Comparison of ENCODE assay signal across 19 cellular contexts in the genomic region with DNA sequence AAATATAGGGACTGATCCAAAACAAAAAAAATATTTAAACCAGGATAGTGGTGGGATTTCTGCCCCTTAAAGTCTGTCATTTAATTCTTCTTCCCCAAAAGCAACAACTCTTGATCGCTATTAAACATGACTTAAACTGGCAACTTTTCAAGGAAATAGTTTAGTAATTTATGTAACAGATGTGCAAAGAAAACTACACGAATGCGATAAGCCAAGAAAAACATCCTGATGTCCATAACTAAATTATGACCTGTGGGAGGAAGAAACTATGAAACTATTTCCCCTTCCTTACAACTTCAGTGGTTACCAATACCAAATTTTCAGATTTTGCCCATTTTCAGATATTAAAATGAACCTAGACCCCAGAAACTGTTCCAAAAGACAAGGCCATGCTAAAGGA. TPM values are rescaled to one million over a fixed set of nuclear protein-coding genes. Genes with fewer than 3 reads are reported as not detected.
DNase-seq lines count a peak whose midpoint lies in the region; ATAC-seq and TF ChIP-seq lines count a peak whose summit lies in the region.
"Had no signal": no experiment of that assay in that cellular context is flagged by ENCODE, and none has a peak within 500 bp of the region (broad histone marks: within the 10 kb centered on the region; RNA-seq: fewer than 3 reads in every experiment).

No MANE protein-coding gene starts in this region.

- DNase-seq in fibroblast of gingiva (ENCODE audit: low read depth) (peak; percentile 15), osteocyte (ENCODE audit: extremely low spot score, unreplicated experiment) (no peak), upper lobe of left lung (no peak)
- no peak for DNase-seq in stimulated activated CD4-positive, alpha-beta T cell treated with anti-CD3 and anti-CD28 coated beads, Interleukin-15, amount 100 ng/mL, for 24 hours
- DNase-seq: activated CD4-positive, alpha-beta T cell treated with anti-CD3 and anti-CD28 coated beads, Interleukin-2, amount 50 U/mL, for 1 hour; anterior cingulate cortex; C1 segment of cervical spinal cord; effector memory CD4-positive, alpha-beta T cell; lower lobe of right lung; NCI-H1436; NCI-H510A; T-helper 17 cell had no signal

- no peaks in the 10 kb centered on the region for H3K9me2 ChIP-seq in OCI-LY1 (ENCODE audit: low read depth, low read length)

- WGBS in upper lobe of left lung, 2 donors: 12 to 18% methylated on average over 3 of the region's 3 CpGs

- no peak overlapping the region for H3K4me3 Mint-ChIP-seq in osteocyte (ENCODE audit: unreplicated experiment)
- H3K4me3 Mint-ChIP-seq: activated T-helper 17 cell treated with anti-CD3 and anti-CD28 coated beads, Interleukin-2, amount 50 U/mL, for 72 hours; T-helper 17 cell had no signal

- H3K27me3 ChIP-seq in BLaER1: no peaks in the 10 kb centered on the region
- H3K27me3 ChIP-seq in OCI-LY1 (ENCODE audit: insufficient read depth, low read length): no peaks in the 10 kb centered on the region
- no peaks in the 10 kb centered on the region for H3K27me3 ChIP-seq in upper lobe of left lung
- H3K27me3 ChIP-seq: hepatocyte had no signal

- TF ChIP-seq POLR2A in upper lobe of left lung (IDR thresholded peaks at IDR 0.05): no peak

- no peak for TF ChIP-seq CTCF in OCI-LY1 (IDR thresholded peaks at IDR 0.05; ENCODE audit: low read length)
- no peak for TF ChIP-seq CTCF in osteocyte (IDR thresholded peaks at IDR 0.05)
- no peak for TF ChIP-seq CTCF in upper lobe of left lung (IDR thresholded peaks at IDR 0.05)

- peaks cover 68% of the 10 kb centered on the region for H3K79me2 ChIP-seq in OCI-LY1 (ENCODE audit: insufficient read depth, low read length)

- no peak overlapping the region for H3K9ac ChIP-seq in BLaER1
- H3K9ac ChIP-seq in OCI-LY1 (ENCODE audit: low read length): no peak overlapping the region

- H3K27ac ChIP-seq in BLaER1: no peak overlapping the region
- peak overlapping the region; percentile 96 for H3K27ac ChIP-seq in OCI-LY1 (ENCODE audit: low read depth, low read length, poor library complexity, severe bottlenecking)
- no peak overlapping the region for H3K27ac ChIP-seq in upper lobe of left lung
- H3K27ac ChIP-seq: hepatocyte, lower lobe of right lung had no signal

- H3K27ac Mint-ChIP-seq in osteocyte (ENCODE audit: unreplicated experiment): peak overlapping the region; percentile 58
- H3K27ac Mint-ChIP-seq: T-helper 17 cell had no signal

- H3F3A ChIP-seq in OCI-LY1 (ENCODE audit: insufficient read depth, low read length): peaks cover 15% of the 10 kb centered on the region

- H3K4me2 ChIP-seq in BLaER1 (peak overlapping the region; percentile 39; the same call in 1 of the 2 replicates), OCI-LY1 (ENCODE audit: low read length) (no peak overlapping the region)
- H3K4me2 ChIP-seq: hepatocyte had no signal

- ATAC-seq in GM21576 (IDR thresholded peaks at IDR 0.05; ENCODE audit: unreplicated experiment): no peak
- ATAC-seq in HG02798 (IDR thresholded peaks at IDR 0.05; ENCODE audit: poor library complexity, unreplicated experiment): no peak
- ATAC-seq in upper lobe of left lung (ENCODE audit: low FRiP score in 2 of 2): no peak
- ATAC-seq: activated T-helper 17 cell treated with anti-CD3 and anti-CD28 coated beads, Interleukin-2, amount 50 U/mL, for 72 hours; T-helper 17 cell had no signal

- no peaks in the 10 kb centered on the region for H3K9me3 Mint-ChIP-seq in osteocyte (ENCODE audit: unreplicated experiment)
- H3K9me3 Mint-ChIP-seq: activated T-helper 17 cell treated with anti-CD3 and anti-CD28 coated beads, Interleukin-2, amount 50 U/mL, for 72 hours had no signal

- H3K9me3 ChIP-seq in BLaER1 (peaks cover 5% of the 10 kb centered on the region; the same call in 1 of the 2 replicates), OCI-LY1 (ENCODE audit: low read length) (no peaks in the 10 kb centered on the region), upper lobe of left lung (no peaks in the 10 kb centered on the region)
- H3K9me3 ChIP-seq: lower lobe of right lung had no signal

- H3K4me1 ChIP-seq in BLaER1 (peaks cover 59% of the 10 kb centered on the region), OCI-LY1 (ENCODE audit: insufficient read depth, low read length, severe bottlenecking) (peaks cover 75% of the 10 kb centered on the region), upper lobe of left lung (peaks cover 14 to 33% (median 17%) of the 10 kb centered on the region in 4 donors)

- H2AFZ ChIP-seq in OCI-LY1 (ENCODE audit: low read length): no peak overlapping the region
- H2AFZ ChIP-seq: hepatocyte had no signal

- H3K4me3 ChIP-seq in BLaER1 (no peak overlapping the region), OCI-LY1 (ENCODE audit: low read depth, low read length, poor library complexity, severe bottlenecking) (no peak overlapping the region), upper lobe of left lung (no peak overlapping the region)
- H3K4me3 ChIP-seq: hepatocyte, lower lobe of right lung had no signal

- no peaks in the 10 kb centered on the region for H3K27me3 Mint-ChIP-seq in osteocyte (ENCODE audit: unreplicated experiment)
- H3K27me3 Mint-ChIP-seq: activated T-helper 17 cell treated with anti-CD3 and anti-CD28 coated beads, Interleukin-2, amount 50 U/mL, for 72 hours; IgD-negative memory B cell; T-helper 17 cell had no signal

- H3K36me3 ChIP-seq in BLaER1 (peaks cover 9% of the 10 kb centered on the region; the same call in 1 of the 2 replicates), OCI-LY1 (ENCODE audit: insufficient read depth, low read length) (peaks cover 12% of the 10 kb centered on the region), upper lobe of left lung (no peaks in the 10 kb centered on the region)
- H3K36me3 ChIP-seq: lower lobe of right lung had no signal

- H4K20me1 ChIP-seq in BLaER1 (peaks cover 87% of the 10 kb centered on the region), OCI-LY1 (ENCODE audit: insufficient read depth, low read length) (no peaks in the 10 kb centered on the region)

- peaks cover 2% of the 10 kb centered on the region for H3K36me3 Mint-ChIP-seq in osteocyte (ENCODE audit: unreplicated experiment)

- H3K4me1 Mint-ChIP-seq in osteocyte (ENCODE audit: unreplicated experiment): peaks cover 54% of the 10 kb centered on the region

- no peak for TF ChIP-seq EP300 in upper lobe of left lung (IDR thresholded peaks at IDR 0.05)

RNA-seq across cellular contexts. Expression of a gene that starts 31.5 kb away (rescaled TPM):
- 62.2 and 62.3 TPM in 2 replicates for total RNA-seq in osteocyte
- total RNA-seq in upper lobe of left lung: 100 to 1,000 TPM in 4 of 6 donors, 10 to 100 TPM in 2; 66.2 to 211 (median 123) TPM
